ENCODE assay signal across 1 cellular context in the genomic region with DNA sequence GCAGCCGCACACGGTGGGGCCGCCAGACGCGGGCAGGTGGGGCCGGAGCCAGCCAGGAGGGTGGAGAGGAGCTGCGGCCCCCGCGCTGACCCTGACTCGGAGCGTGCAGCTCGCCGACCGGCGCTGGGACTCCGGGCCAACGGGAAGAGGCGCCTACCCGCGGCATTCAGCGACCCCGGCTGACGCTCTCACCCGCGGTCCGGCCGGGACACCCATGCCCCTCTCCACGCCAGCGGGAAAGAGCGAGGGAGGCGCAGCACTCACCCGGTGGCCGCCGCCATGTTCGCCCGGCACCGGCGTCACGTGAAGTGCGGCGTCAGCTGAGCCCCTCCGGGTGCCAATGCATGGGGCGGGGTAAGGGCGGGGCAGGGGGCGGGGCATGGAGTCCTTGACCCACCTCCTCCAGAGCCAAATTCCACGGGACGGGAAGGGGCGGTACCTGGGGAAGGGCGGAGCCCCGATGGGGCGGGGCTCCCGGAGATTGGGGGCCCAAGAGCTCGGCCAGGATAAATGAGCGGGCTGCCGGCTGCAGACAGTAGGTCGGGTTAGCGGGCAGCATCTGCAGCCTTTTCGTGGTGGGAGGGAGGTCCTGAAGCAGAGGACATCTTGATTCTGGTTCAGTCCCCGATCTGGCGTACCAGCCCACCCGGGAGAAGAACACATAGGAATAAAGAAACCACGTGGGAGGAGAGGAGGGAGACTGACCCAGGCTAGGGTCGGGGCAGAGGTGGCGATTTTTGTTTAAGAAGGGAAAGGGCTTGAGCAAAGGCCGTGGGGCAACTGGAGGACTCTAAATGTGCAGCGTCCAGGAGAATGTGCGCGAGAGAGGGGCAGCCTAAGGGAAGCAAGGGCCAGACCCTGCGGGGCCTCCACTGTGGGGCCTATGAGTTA.
TF ChIP-seq lines count a peak whose summit lies in the region.

A gene (minus strand): TSS at position 312 of the 891 bp plus-strand sequence. CDS start 31 bp downstream, at position 281.

TF ChIP-seq in HepG2, 621 proteins besides CTCF, POLR2A, EP300 and RAD21 (continued from another document and continues in another):
- TF ChIP-seq, protein P1, sequence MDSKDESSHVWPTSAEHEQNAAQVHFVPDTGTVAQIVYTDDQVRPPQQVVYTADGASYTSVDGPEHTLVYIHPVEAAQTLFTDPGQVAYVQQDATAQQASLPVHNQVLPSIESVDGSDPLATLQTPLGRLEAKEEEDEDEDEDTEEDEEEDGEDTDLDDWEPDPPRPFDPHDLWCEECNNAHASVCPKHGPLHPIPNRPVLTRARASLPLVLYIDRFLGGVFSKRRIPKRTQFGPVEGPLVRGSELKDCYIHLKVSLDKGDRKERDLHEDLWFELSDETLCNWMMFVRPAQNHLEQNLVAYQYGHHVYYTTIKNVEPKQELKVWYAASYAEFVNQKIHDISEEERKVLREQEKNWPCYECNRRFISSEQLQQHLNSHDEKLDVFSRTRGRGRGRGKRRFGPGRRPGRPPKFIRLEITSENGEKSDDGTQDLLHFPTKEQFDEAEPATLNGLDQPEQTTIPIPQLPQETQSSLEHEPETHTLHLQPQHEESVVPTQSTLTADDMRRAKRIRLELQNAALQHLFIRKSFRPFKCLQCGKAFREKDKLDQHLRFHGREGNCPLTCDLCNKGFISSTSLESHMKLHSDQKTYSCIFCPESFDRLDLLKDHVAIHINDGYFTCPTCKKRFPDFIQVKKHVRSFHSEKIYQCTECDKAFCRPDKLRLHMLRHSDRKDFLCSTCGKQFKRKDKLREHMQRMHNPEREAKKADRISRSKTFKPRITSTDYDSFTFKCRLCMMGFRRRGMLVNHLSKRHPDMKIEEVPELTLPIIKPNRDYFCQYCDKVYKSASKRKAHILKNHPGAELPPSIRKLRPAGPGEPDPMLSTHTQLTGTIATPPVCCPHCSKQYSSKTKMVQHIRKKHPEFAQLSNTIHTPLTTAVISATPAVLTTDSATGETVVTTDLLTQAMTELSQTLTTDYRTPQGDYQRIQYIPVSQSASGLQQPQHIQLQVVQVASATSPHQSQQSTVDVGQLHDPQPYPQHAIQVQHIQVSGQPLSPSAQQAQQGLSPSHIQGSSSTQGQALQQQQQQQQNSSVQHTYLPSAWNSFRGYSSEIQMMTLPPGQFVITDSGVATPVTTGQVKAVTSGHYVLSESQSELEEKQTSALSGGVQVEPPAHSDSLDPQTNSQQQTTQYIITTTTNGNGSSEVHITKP (CRISPR knock-in tag; IDR thresholded peaks at IDR 0.05; ENCODE audit: low read depth): no peak
- TF ChIP-seq ZNF772 (CRISPR knock-in tag; IDR thresholded peaks at IDR 0.05) (peak; percentile 57; the same call in 1 of the 2 replicates), GABPB1 (CRISPR knock-in tag; IDR thresholded peaks at IDR 0.05) (peak; percentile 76; the same call in 1 of the 2 replicates), ZNF3 (CRISPR knock-in tag; IDR thresholded peaks at IDR 0.05) (no peak), ZNF160 (CRISPR knock-in tag; IDR thresholded peaks at IDR 0.05) (peak; percentile 57; the same call in 1 of the 2 replicates), SPEN (CRISPR knock-in tag; IDR thresholded peaks at IDR 0.05; ENCODE audit: low read depth) (peak; percentile 47; the same call in 1 of the 2 replicates), CCDC6 (CRISPR knock-in tag; IDR thresholded peaks at IDR 0.05) (peak; percentile 66), NCOR1 (IDR thresholded peaks at IDR 0.05; ENCODE audit: borderline replicate concordance, low read length) (no peak), ZNF251 (CRISPR knock-in tag; IDR thresholded peaks at IDR 0.05) (no peak), ZNF570 (CRISPR knock-in tag; IDR thresholded peaks at IDR 0.05; ENCODE audit: borderline replicate concordance) (no peak), ZNF20 (CRISPR knock-in tag; IDR thresholded peaks at IDR 0.05) (no peak), ZNF329 (CRISPR knock-in tag; IDR thresholded peaks at IDR 0.05; ENCODE audit: low read depth) (0 out of 2 replicates have a peak, but pooled peaks have one; percentile 28), ZFP36L1 (CRISPR knock-in tag; IDR thresholded peaks at IDR 0.05) (no peak), ZNF350 (CRISPR knock-in tag; IDR thresholded peaks at IDR 0.05; ENCODE audit: borderline replicate concordance, low read depth) (0 out of 2 replicates have a peak, but pooled peaks have one; percentile 37), FOSL2 (CRISPR knock-in tag; IDR thresholded peaks at IDR 0.05) (no peak), SIN3A (IDR thresholded peaks at IDR 0.05; ENCODE audit: borderline replicate concordance, low read depth, low read length) (peak; percentile 79; the same call in 1 of the 2 replicates), MTF1 (CRISPR knock-in tag; IDR thresholded peaks at IDR 0.05) (no peak), POGZ (CRISPR knock-in tag; IDR thresholded peaks at IDR 0.05) (0 out of 2 replicates have a peak, but pooled peaks have one; percentile 40), MAF1 (CRISPR knock-in tag; IDR thresholded peaks at IDR 0.05; ENCODE audit: borderline replicate concordance) (no peak), ZNF543 (CRISPR knock-in tag; IDR thresholded peaks at IDR 0.05) (peak; percentile 90; the same call in 1 of the 2 replicates), KDM5B (CRISPR knock-in tag; IDR thresholded peaks at IDR 0.05; ENCODE audit: borderline replicate concordance) (peak; percentile 87), NBN (conservative IDR thresholded peaks at IDR 0.05) (no peak), RXRB (CRISPR knock-in tag; IDR thresholded peaks at IDR 0.05; ENCODE audit: borderline replicate concordance) (no peak), HCFC1 (IDR thresholded peaks at IDR 0.05; ENCODE audit: low read depth, low read length) (peak; percentile 34; the same call in 1 of the 2 replicates), KLF16 (CRISPR knock-in tag; IDR thresholded peaks at IDR 0.05) (0 out of 4 replicates have a peak, but pooled peaks of 1 of the 2 experiments have one; percentile 18), YY1 (IDR thresholded peaks at IDR 0.05; ENCODE audit: insufficient read depth, insufficient replicate concordance, low read depth, low read length) (peak; percentile 95), ATM (IDR thresholded peaks at IDR 0.05; ENCODE audit: borderline replicate concordance) (no peak), GLI4 (CRISPR knock-in tag; IDR thresholded peaks at IDR 0.05; ENCODE audit: borderline replicate concordance) (no peak), ZNF33B (CRISPR knock-in tag; IDR thresholded peaks at IDR 0.05) (no peak), HNRNPUL1 (IDR thresholded peaks at IDR 0.05; ENCODE audit: low read depth, low read length) (no peak), MLLT10 (CRISPR knock-in tag; IDR thresholded peaks at IDR 0.05) (no peak), PHF5A (CRISPR knock-in tag; IDR thresholded peaks at IDR 0.05; ENCODE audit: low read depth, unreplicated experiment) (no peak), ZNF615 (CRISPR knock-in tag; IDR thresholded peaks at IDR 0.05; ENCODE audit: borderline replicate concordance) (no peak), ZNF549 (CRISPR knock-in tag; IDR thresholded peaks at IDR 0.05) (no peak), ZNF558 (CRISPR knock-in tag; IDR thresholded peaks at IDR 0.05; ENCODE audit: borderline replicate concordance) (no peak; the same call in 1 of the 2 replicates), RARA (CRISPR knock-in tag; IDR thresholded peaks at IDR 0.05) (peak; percentile 17; the same call in 1 of the 2 replicates), ZNF12 (CRISPR knock-in tag; IDR thresholded peaks at IDR 0.05) (no peak), FOXA3 (CRISPR knock-in tag; IDR thresholded peaks at IDR 0.05) (no peak; the same call in 1 of the 2 replicates), SIX4 (CRISPR knock-in tag; IDR thresholded peaks at IDR 0.05) (peak; percentile 4; the same call in 1 of the 2 replicates), ISX (CRISPR knock-in tag; conservative IDR thresholded peaks at IDR 0.05) (no peak), SAP130 (CRISPR knock-in tag; IDR thresholded peaks at IDR 0.05; ENCODE audit: low read depth) (peak; percentile 92)
- TF ChIP-seq, protein P2, sequence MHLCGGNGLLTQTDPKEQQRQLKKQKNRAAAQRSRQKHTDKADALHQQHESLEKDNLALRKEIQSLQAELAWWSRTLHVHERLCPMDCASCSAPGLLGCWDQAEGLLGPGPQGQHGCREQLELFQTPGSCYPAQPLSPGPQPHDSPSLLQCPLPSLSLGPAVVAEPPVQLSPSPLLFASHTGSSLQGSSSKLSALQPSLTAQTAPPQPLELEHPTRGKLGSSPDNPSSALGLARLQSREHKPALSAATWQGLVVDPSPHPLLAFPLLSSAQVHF (CRISPR knock-in tag; IDR thresholded peaks at IDR 0.05): no peak
- TF ChIP-seq, protein P3, sequence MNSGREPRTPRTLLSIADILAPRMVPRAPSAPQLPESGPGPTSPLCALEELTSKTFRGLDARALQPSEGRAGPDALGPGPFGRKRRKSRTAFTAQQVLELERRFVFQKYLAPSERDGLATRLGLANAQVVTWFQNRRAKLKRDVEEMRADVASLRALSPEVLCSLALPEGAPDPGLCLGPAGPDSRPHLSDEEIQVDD (CRISPR knock-in tag; IDR thresholded peaks at IDR 0.05; ENCODE audit: borderline replicate concordance): no peak
- TF ChIP-seq, protein P4, sequence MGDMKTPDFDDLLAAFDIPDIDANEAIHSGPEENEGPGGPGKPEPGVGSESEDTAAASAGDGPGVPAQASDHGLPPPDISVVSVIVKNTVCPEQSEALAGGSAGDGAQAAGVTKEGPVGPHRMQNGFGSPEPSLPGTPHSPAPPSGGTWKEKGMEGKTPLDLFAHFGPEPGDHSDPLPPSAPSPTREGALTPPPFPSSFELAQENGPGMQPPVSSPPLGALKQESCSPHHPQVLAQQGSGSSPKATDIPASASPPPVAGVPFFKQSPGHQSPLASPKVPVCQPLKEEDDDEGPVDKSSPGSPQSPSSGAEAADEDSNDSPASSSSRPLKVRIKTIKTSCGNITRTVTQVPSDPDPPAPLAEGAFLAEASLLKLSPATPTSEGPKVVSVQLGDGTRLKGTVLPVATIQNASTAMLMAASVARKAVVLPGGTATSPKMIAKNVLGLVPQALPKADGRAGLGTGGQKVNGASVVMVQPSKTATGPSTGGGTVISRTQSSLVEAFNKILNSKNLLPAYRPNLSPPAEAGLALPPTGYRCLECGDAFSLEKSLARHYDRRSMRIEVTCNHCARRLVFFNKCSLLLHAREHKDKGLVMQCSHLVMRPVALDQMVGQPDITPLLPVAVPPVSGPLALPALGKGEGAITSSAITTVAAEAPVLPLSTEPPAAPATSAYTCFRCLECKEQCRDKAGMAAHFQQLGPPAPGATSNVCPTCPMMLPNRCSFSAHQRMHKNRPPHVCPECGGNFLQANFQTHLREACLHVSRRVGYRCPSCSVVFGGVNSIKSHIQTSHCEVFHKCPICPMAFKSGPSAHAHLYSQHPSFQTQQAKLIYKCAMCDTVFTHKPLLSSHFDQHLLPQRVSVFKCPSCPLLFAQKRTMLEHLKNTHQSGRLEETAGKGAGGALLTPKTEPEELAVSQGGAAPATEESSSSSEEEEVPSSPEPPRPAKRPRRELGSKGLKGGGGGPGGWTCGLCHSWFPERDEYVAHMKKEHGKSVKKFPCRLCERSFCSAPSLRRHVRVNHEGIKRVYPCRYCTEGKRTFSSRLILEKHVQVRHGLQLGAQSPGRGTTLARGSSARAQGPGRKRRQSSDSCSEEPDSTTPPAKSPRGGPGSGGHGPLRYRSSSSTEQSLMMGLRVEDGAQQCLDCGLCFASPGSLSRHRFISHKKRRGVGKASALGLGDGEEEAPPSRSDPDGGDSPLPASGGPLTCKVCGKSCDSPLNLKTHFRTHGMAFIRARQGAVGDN (CRISPR knock-in tag; IDR thresholded peaks at IDR 0.05): peak; percentile 67
- TF ChIP-seq, protein P5, sequence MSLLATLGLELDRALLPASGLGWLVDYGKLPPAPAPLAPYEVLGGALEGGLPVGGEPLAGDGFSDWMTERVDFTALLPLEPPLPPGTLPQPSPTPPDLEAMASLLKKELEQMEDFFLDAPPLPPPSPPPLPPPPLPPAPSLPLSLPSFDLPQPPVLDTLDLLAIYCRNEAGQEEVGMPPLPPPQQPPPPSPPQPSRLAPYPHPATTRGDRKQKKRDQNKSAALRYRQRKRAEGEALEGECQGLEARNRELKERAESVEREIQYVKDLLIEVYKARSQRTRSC (CRISPR knock-in tag; IDR thresholded peaks at IDR 0.05; ENCODE audit: low read depth): no peak
- TF ChIP-seq, protein P6, sequence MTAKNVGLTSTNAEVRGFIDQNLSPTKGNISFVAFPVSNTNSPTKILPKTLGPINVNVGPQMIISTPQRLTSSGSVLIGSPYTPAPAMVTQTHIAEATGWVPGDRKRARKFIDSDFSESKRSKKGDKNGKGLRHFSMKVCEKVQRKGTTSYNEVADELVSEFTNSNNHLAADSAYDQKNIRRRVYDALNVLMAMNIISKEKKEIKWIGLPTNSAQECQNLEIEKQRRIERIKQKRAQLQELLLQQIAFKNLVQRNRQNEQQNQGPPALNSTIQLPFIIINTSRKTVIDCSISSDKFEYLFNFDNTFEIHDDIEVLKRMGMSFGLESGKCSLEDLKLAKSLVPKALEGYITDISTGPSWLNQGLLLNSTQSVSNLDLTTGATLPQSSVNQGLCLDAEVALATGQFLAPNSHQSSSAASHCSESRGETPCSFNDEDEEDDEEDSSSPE (CRISPR knock-in tag; IDR thresholded peaks at IDR 0.05): peak; percentile 31; the same call in 1 of the 2 replicates
- TF ChIP-seq, protein P7, sequence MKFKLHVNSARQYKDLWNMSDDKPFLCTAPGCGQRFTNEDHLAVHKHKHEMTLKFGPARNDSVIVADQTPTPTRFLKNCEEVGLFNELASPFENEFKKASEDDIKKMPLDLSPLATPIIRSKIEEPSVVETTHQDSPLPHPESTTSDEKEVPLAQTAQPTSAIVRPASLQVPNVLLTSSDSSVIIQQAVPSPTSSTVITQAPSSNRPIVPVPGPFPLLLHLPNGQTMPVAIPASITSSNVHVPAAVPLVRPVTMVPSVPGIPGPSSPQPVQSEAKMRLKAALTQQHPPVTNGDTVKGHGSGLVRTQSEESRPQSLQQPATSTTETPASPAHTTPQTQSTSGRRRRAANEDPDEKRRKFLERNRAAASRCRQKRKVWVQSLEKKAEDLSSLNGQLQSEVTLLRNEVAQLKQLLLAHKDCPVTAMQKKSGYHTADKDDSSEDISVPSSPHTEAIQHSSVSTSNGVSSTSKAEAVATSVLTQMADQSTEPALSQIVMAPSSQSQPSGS (CRISPR knock-in tag; IDR thresholded peaks at IDR 0.05): no peak
- TF ChIP-seq, protein P8, sequence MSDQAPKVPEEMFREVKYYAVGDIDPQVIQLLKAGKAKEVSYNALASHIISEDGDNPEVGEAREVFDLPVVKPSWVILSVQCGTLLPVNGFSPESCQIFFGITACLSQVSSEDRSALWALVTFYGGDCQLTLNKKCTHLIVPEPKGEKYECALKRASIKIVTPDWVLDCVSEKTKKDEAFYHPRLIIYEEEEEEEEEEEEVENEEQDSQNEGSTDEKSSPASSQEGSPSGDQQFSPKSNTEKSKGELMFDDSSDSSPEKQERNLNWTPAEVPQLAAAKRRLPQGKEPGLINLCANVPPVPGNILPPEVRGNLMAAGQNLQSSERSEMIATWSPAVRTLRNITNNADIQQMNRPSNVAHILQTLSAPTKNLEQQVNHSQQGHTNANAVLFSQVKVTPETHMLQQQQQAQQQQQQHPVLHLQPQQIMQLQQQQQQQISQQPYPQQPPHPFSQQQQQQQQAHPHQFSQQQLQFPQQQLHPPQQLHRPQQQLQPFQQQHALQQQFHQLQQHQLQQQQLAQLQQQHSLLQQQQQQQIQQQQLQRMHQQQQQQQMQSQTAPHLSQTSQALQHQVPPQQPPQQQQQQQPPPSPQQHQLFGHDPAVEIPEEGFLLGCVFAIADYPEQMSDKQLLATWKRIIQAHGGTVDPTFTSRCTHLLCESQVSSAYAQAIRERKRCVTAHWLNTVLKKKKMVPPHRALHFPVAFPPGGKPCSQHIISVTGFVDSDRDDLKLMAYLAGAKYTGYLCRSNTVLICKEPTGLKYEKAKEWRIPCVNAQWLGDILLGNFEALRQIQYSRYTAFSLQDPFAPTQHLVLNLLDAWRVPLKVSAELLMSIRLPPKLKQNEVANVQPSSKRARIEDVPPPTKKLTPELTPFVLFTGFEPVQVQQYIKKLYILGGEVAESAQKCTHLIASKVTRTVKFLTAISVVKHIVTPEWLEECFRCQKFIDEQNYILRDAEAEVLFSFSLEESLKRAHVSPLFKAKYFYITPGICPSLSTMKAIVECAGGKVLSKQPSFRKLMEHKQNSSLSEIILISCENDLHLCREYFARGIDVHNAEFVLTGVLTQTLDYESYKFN (CRISPR knock-in tag; conservative IDR thresholded peaks at IDR 0.05): peak; percentile 61
